ENCODE assay signal across 8 cellular contexts in the genomic region with DNA sequence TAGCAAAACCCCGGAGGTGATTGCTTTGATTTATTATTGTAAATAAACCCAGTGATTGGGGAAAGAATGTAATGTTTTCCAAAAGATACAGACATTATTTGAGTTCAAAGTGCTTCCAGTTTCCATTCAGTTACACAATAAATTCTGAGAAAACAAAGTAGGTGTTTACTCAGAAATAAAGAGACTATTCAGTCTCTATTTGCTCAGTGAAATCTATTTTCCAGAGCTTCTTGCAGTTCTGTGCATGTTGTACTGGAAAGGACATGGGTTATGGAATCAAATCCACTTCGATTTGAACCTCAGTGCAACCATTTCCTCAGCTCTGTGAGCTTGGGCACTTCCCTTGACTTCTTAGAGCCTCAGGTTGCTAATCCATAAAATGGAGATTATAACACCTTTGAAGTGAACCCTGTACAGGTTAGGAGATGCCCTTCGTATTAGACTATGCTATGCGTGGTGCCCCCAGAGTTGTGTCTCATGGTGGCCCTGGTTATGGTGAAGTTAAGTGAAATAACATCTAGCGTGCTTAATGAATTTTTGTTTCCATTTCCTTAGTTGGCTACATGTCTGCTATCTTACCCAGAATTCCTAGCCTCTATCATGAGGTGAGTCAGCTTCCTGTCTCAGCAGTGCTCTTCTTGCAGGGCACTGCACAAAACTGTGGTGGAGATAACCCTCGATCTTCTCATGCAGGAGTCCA.
DNase-seq lines count a peak whose midpoint lies in the region; ATAC-seq lines count a peak whose summit lies in the region.

No MANE protein-coding gene starts in this region.

- no peaks in the 10 kb centered on the region for H3K27me3 Mint-ChIP-seq in activated naive CD8-positive, alpha-beta T cell treated with anti-CD3 and anti-CD28 coated beads, Interleukin-2, amount 50 U/mL, for 24 hours

- H3K9me3 ChIP-seq in BLaER1, result peaks cover 3% of the 10 kb centered on the region

- ATAC-seq in GM21381 (IDR thresholded peaks at IDR 0.05; ENCODE audit: unreplicated experiment), result peak; percentile 39
- peak; percentile 94 for ATAC-seq in activated naive CD8-positive, alpha-beta T cell treated with anti-CD3 and anti-CD28 coated beads, Interleukin-2, amount 50 U/mL, for 24 hours
- ATAC-seq in HG03097 (IDR thresholded peaks at IDR 0.05; ENCODE audit: low FRiP score, unreplicated experiment), result no peak
- no peak for ATAC-seq in GM21717 (IDR thresholded peaks at IDR 0.05; ENCODE audit: unreplicated experiment)
- no peak for ATAC-seq in HG02759 (IDR thresholded peaks at IDR 0.05; ENCODE audit: unreplicated experiment)

- H3K4me1 ChIP-seq in BLaER1, result peaks cover 42% of the 10 kb centered on the region

- peak overlapping the region; percentile 97 for H3K27ac Mint-ChIP-seq in activated naive CD8-positive, alpha-beta T cell treated with anti-CD3 and anti-CD28 coated beads, Interleukin-2, amount 50 U/mL, for 24 hours

- H3K9me3 Mint-ChIP-seq in activated naive CD8-positive, alpha-beta T cell treated with anti-CD3 and anti-CD28 coated beads, Interleukin-2, amount 50 U/mL, for 24 hours, result no peaks in the 10 kb centered on the region

- peaks cover 79% of the 10 kb centered on the region for H3K36me3 Mint-ChIP-seq in activated naive CD8-positive, alpha-beta T cell treated with anti-CD3 and anti-CD28 coated beads, Interleukin-2, amount 50 U/mL, for 24 hours (ENCODE audit: low read depth)

- H3K36me3 ChIP-seq in BLaER1, result peaks cover 78% of the 10 kb centered on the region

- H3K4me3 Mint-ChIP-seq in activated naive CD8-positive, alpha-beta T cell treated with anti-CD3 and anti-CD28 coated beads, Interleukin-2, amount 50 U/mL, for 24 hours, result peak overlapping the region; percentile 65

- H3K9ac ChIP-seq in BLaER1, result no peak overlapping the region

- DNase-seq in NCI-H226, result peak; percentile 64
- no peak for DNase-seq in activated naive CD8-positive, alpha-beta T cell treated with anti-CD3 and anti-CD28 coated beads, Interleukin-2, amount 50 U/mL, for 24 hours
- DNase-seq in stimulated activated CD4-positive, alpha-beta T cell treated with anti-CD3 and anti-CD28 coated beads, Interleukin-2, amount 100 ng/mL, for 4 hours (ENCODE audit: low read depth), result peak; percentile 51

- H3K27ac ChIP-seq in BLaER1, result no peak overlapping the region

- H3K27me3 ChIP-seq in BLaER1, result no peaks in the 10 kb centered on the region

- peaks cover 55% of the 10 kb centered on the region for H4K20me1 ChIP-seq in BLaER1

- H3K4me3 ChIP-seq in BLaER1, result no peak overlapping the region

- H3K4me1 Mint-ChIP-seq in activated naive CD8-positive, alpha-beta T cell treated with anti-CD3 and anti-CD28 coated beads, Interleukin-2, amount 50 U/mL, for 24 hours, result peaks cover 82% of the 10 kb centered on the region

- peak overlapping the region; percentile 58 for H3K4me2 ChIP-seq in BLaER1

Comparison
In these comparisons a context has a peak if more than half of its experiments do, and no peak if none do; other contexts are left out.
1. ATAC-seq: peak in GM21381 (single experiment) and activated naive CD8-positive, alpha-beta T cell treated with anti-CD3 and anti-CD28 coated beads, Interleukin-2, amount 50 U/mL, for 24 hours (single experiment); none in HG03097 (single experiment), GM21717 (single experiment) and HG02759 (single experiment).